8 cellular contexts compared by ENCODE assay signal in genomic region chr20:58890073-58890453, GRCh38. TPM values are rescaled to one million over a fixed set of nuclear protein-coding genes. Genes with fewer than 3 reads are reported as not detected.
A peak's percentile ranks its signal among the peaks of the same experiment; 100 is the strongest.
DNase-seq lines count a peak whose midpoint lies in the region; ATAC-seq and TF ChIP-seq lines count a peak whose summit lies in the region.

No MANE protein-coding gene starts in this region.

- no peak for TF ChIP-seq CTCF in GM23338 (conservative IDR thresholded peaks at IDR 0.05; ENCODE audit: low read depth in 2 of 2)
- TF ChIP-seq CTCF in WERI-Rb-1 (IDR thresholded peaks at IDR 0.05; ENCODE audit: low read depth, low read length) = no peak
- no peak for TF ChIP-seq CTCF in heart right ventricle (IDR thresholded peaks at IDR 0.05)
- TF ChIP-seq CTCF in spleen (IDR thresholded peaks at IDR 0.05 in 8 of 11, conservative IDR thresholded peaks at IDR 0.05 in 3 of 11) = no peak
- no peak for TF ChIP-seq CTCF in foreskin keratinocyte (conservative IDR thresholded peaks at IDR 0.05)

- no peaks in the 10 kb centered on the region; the same call in 1 of the 2 replicates for H4K20me1 ChIP-seq in GM23338 (replicated peaks; ENCODE audit: insufficient read depth)

- peaks cover 36% of the 10 kb centered on the region for H3K4me1 Mint-ChIP-seq in GM23338

- H3K4me3 ChIP-seq in GM23338 = peak overlapping the region; percentile 83
- H3K4me3 ChIP-seq in WERI-Rb-1 (ENCODE audit: low read depth, low read length) = peak overlapping the region; percentile 41
- H3K4me3 ChIP-seq in heart right ventricle = peak overlapping the region; percentile 46 to 92 (median 82)
- H3K4me3 ChIP-seq in spleen = peak overlapping the region; percentile 52 to 87 (median 63)

- intact Hi-C loops in heart right ventricle (cut with DNase I) (loop anchor here in 7 of 10 donors (2.0 to 10.0 kb wide), 4 partner anchors 91 to 142 kb away; partner anchors contain the start of genes ATP5F1E (in 5 of the 7), NELFCD (in 3 of the 7) and TUBB1 (in 1 of the 7)), spleen (cut with DNase I; ENCODE audit: low total_unique reads) (loop anchor here (10.0 kb wide), 1 partner anchor 115 kb away; the partner anchor contains the start of gene CTSZ)

- H3K27me3 ChIP-seq in GM23338 (ENCODE audit: insufficient read depth) (peaks cover 8% of the 10 kb centered on the region), WERI-Rb-1 (ENCODE audit: insufficient read depth, low read depth, severe bottlenecking) (no peaks in the 10 kb centered on the region), heart right ventricle (no peaks in the 10 kb centered on the region), spleen (replicated peaks in 1 of 7) (no peaks in the 10 kb centered on the region), foreskin keratinocyte (peaks cover 8% of the 10 kb centered on the region)

- peaks cover 6% of the 10 kb centered on the region; the same call in 1 of the 2 replicates for H3F3A ChIP-seq in GM23338 (replicated peaks; ENCODE audit: low read depth)

- no peak overlapping the region for H3K27ac ChIP-seq in GM23338 (ENCODE audit: low read depth)
- peak overlapping the region; percentile 89 for H3K27ac ChIP-seq in WERI-Rb-1
- H3K27ac ChIP-seq in heart right ventricle = peak overlapping the region; percentile 90 to 100 (median 98)
- peak overlapping the region; percentile 89 to 99 (median 98) for H3K27ac ChIP-seq in spleen
- no peak overlapping the region for H3K27ac ChIP-seq in foreskin keratinocyte

- peak overlapping the region; percentile 88 for H3K4me2 ChIP-seq in GM23338

- 18 to 33% methylated on average over 45 to 46 of the region's 46 CpGs for WGBS in heart right ventricle, 2 donors
- 10 to 32% (median 26%) methylated on average over 27 to 46 of the region's 46 CpGs for WGBS in spleen, 5 donors

- H3K9me2 ChIP-seq in GM23338 (ENCODE audit: insufficient read depth) = 0 out of 2 replicates have a peak, but pooled peaks cover 1% of the 10 kb centered on the region

- H3K9me3 Mint-ChIP-seq in GM23338 = no peaks in the 10 kb centered on the region; the same call in 1 of the 3 replicates

- peak overlapping the region; percentile 86 for H3K4me3 Mint-ChIP-seq in GM23338

- H3K36me3 Mint-ChIP-seq in GM23338 (ENCODE audit: low read depth) = peaks cover 41% of the 10 kb centered on the region

- TF ChIP-seq POLR2A in spleen (IDR thresholded peaks at IDR 0.05) = no peak

- H3K9me3 ChIP-seq in WERI-Rb-1 (ENCODE audit: severe bottlenecking) (peaks cover 8% of the 10 kb centered on the region), heart right ventricle (peaks cover 0 to 8% (median 0%) of the 10 kb centered on the region in 11 donors), spleen (no peaks in the 10 kb centered on the region)

- H3K27me3 Mint-ChIP-seq in GM23338 (ENCODE audit: insufficient read depth, low read depth, poor library complexity) = peaks cover 15% of the 10 kb centered on the region

- H3K4me1 ChIP-seq in GM23338 (ENCODE audit: insufficient read depth) (peaks cover 28% of the 10 kb centered on the region), heart right ventricle (peaks cover 3 to 30% (median 27%) of the 10 kb centered on the region in 9 donors), spleen (peaks cover 22 to 57% (median 37%) of the 10 kb centered on the region in 6 donors), foreskin keratinocyte (peaks cover 20% of the 10 kb centered on the region)

- no peak overlapping the region for H3K27ac Mint-ChIP-seq in GM23338

- DNase-seq in GM23338 (ENCODE audit: low spot score) (no peak), WERI-Rb-1 (no peak), heart right ventricle (no peak), spleen (no peak), cerebellum (ENCODE audit: low spot score) (no peak), foreskin keratinocyte (no peak)

- peaks cover 44% of the 10 kb centered on the region for H3K79me2 ChIP-seq in GM23338 (replicated peaks; ENCODE audit: insufficient read depth)

- no peak overlapping the region for H2AFZ ChIP-seq in GM23338

- ATAC-seq in GM23338 = peak; percentile 4
- peak in 3 of 8 donors; percentile 0 to 29 (median 0) for ATAC-seq in heart right ventricle
- no peak for ATAC-seq in HG03469 (IDR thresholded peaks at IDR 0.05; ENCODE audit: unreplicated experiment)
- ATAC-seq in foreskin keratinocyte = no peak
- ATAC-seq in GM18517 (IDR thresholded peaks at IDR 0.05; ENCODE audit: unreplicated experiment) = no peak

- H3K36me3 ChIP-seq in GM23338 (ENCODE audit: insufficient read depth) = no peaks in the 10 kb centered on the region
- H3K36me3 ChIP-seq in WERI-Rb-1 = peaks cover 11% of the 10 kb centered on the region
- H3K36me3 ChIP-seq in heart right ventricle = no peaks in the 10 kb centered on the region
- H3K36me3 ChIP-seq in spleen = no peaks in the 10 kb centered on the region

TF ChIP-seq in GM23338, 12 proteins besides CTCF, POLR2A, EP300 and RAD21 (continues in another document):
- TF ChIP-seq ZNF462 (CRISPR knock-in tag; IDR thresholded peaks at IDR 0.05) (no peak), NANOG (IDR thresholded peaks at IDR 0.05; ENCODE audit: borderline replicate concordance) (no peak)

RNA-seq across cellular contexts. Expression of gene GNAS, which starts 37.5 kb away (rescaled TPM):
- total RNA-seq in GM23338 (2014; rRNA removed; shearing (Covaris generic)) = 1,032 and 1,042 TPM in 2 replicates
- polyA plus RNA-seq in GM23338 (2016; fragmentation: Nextera tagmentation; extraction: Ambion mirVana) (917 and 940 TPM in 2 replicates), heart right ventricle (1,000 to 10,000 TPM; 1,614 to 5,181 TPM), spleen (100 to 1,000 TPM; 722 to 854 (median 771) TPM), foreskin keratinocyte (862 and 881 TPM in 2 replicates)
- total RNA-seq in heart right ventricle (1,000 to 10,000 TPM; 1,348 to 2,208 (median 1,783) TPM), spleen (100 to 1,000 TPM; 745 to 849 (median 769) TPM), cerebellum (376 TPM), foreskin keratinocyte (697 and 702 TPM in 2 replicates)

RNA-seq across cellular contexts. Expression of gene GNAS-AS1, which starts 39.4 kb away (rescaled TPM):
- total RNA-seq in GM23338 (2014; rRNA removed; shearing (Covaris generic)) = 12.1 and 15.0 TPM in 2 replicates
- polyA plus RNA-seq in GM23338 (2016; fragmentation: Nextera tagmentation; extraction: Ambion mirVana) (11.3 and 12.3 TPM in 2 replicates), heart right ventricle (1 to 10 TPM in 1 of 2 donors, under 1 TPM in 1; 0.06 to 1.1 TPM), spleen (under 1 TPM; 0.18 to 0.32 (median 0.22) TPM), foreskin keratinocyte (0.16 and 0.39 TPM in 2 replicates)
- total RNA-seq in heart right ventricle (1 to 10 TPM in 1 of 10 donors, under 1 TPM in 9; 0.15 to 1.5 (median 0.41) TPM), spleen (1 to 10 TPM in 2 of 7 donors, under 1 TPM in 3, not detected in 2; 0.44 to 1.1 (median 0.70) TPM), cerebellum (2.0 TPM), foreskin keratinocyte (0.27 and 0.63 TPM in 2 replicates)

Comparison
In these comparisons a context has a peak if more than half of its experiments do, and no peak if none do; other contexts are left out.
1. H3K27ac ChIP-seq: peak in WERI-Rb-1 (single experiment), heart right ventricle (10 of 10) and spleen (8 of 8); none in GM23338 (single experiment) and foreskin keratinocyte (single experiment).
2. Peak in every context shown above with its lines, with median percentiles within 50 percentile points of each other: H3K4me3 ChIP-seq.